Comparison of ENCODE assay signal across 8 cellular contexts in the genomic region with DNA sequence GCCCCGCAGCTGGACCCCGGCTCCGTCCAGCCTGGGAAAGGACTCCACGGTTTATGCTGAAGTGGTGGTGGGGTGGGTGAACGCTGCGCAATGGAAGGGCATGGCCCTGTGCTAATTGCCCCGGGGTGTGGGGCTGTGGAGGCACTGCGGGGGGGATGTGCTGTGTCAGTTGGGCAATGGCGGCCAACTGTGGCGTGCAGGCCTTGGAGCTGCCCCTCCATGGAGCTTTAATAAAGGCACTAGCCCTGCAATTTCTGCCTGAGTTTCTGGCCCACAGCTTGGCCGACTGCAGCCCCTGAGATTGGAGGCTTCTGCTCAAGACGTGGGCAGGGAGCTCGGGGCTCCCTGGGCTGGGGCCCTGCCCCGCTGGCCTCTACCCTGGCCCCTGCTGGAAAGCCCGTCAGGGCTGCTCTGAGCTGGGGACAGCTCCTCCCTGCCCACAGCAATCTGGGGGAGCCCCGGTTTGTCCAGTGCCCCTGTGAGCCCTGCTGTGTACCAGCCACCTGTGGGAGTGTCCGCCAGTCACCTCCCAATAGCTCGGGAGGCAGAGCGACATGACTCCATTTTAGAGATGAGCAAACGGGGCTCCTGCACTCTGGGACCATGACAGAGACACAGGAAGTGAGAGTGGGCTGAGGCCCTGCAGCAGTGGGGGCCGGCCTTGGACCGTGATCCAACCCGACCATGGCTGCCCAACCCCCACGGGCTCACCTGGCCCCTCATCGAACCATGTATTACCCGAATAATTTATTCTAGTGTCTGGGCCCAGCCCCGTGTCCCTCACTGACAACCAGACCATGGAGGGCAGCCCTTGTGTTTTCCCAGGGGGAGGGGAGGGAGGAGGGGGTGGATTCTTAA. TPM values are rescaled to one million over a fixed set of nuclear protein-coding genes. Genes with fewer than 3 reads are reported as not detected.
DNase-seq lines count a peak whose midpoint lies in the region; ATAC-seq and TF ChIP-seq lines count a peak whose summit lies in the region.

No MANE protein-coding gene starts in this region.

- POLR2A ChIA-PET in IMR-90 (lab: Charles Lee; ENCODE audit: unreplicated experiment) = no interaction called here

- H3K9me1 ChIP-seq in IMR-90 (ENCODE audit: insufficient read depth, low read length) = no peaks in the 10 kb centered on the region

- H3K18ac ChIP-seq in IMR-90 (ENCODE audit: low read depth, low read length) = no peak overlapping the region

- H3K27me3 ChIP-seq in DOHH2 (ENCODE audit: control insufficient read depth, low read length) (peaks cover 5% of the 10 kb centered on the region; the same call in 1 of the 2 replicates), IMR-90 (ENCODE audit: control insufficient read depth, insufficient read depth, low read length) (no peaks in the 10 kb centered on the region), right atrium auricular region (no peaks in the 10 kb centered on the region), WERI-Rb-1 (ENCODE audit: insufficient read depth, low read depth, severe bottlenecking) (no peaks in the 10 kb centered on the region)

- no peak overlapping the region for H3K56ac ChIP-seq in IMR-90 (ENCODE audit: extremely low read depth, insufficient read depth, low read length)

- H3K4me3 Mint-ChIP-seq in activated T-cell treated with anti-CD3 and anti-CD28 coated beads, Interleukin-2, amount 50 U/mL, for 4 hours = peak overlapping the region; percentile 85

- H2AK9ac ChIP-seq in IMR-90 (replicated peaks; ENCODE audit: low read depth, low read length, poor library complexity) = peak overlapping the region; percentile 98

- H3K23ac ChIP-seq in IMR-90 (ENCODE audit: low read depth, low read length) = no peak overlapping the region

- H3K14ac ChIP-seq in IMR-90 (replicated peaks; ENCODE audit: low read depth, low read length) = no peak overlapping the region

- DNase-seq in IMR-90 (no peak), right atrium auricular region (ENCODE audit: low spot score) (no peak), 8988T (no peak), WERI-Rb-1 (no peak)
- DNase-seq in activated T-cell treated with anti-CD3 and anti-CD28 coated beads, Interleukin-2, amount 50 U/mL, for 4 hours = peak; percentile 27
- peak; percentile 34 for DNase-seq in stimulated activated CD4-positive, alpha-beta T cell treated with anti-CD3 and anti-CD28 coated beads, Interleukin-12 subunit alpha, Interleukin-12 subunit beta, amount 100 ng/mL, for 4 hours

- H3K4me1 Mint-ChIP-seq in activated T-cell treated with anti-CD3 and anti-CD28 coated beads, Interleukin-2, amount 50 U/mL, for 4 hours (ENCODE audit: low read depth) = peaks cover 30% of the 10 kb centered on the region

- H3K9me3 Mint-ChIP-seq in activated T-cell treated with anti-CD3 and anti-CD28 coated beads, Interleukin-2, amount 50 U/mL, for 4 hours = no peaks in the 10 kb centered on the region

- peaks cover 0 to 10% of the 10 kb centered on the region in 2 experiments; a peak in 1 of 4 replicates for H3K79me1 ChIP-seq in IMR-90 (ENCODE audit: low read depth in 1 of 2, low read length in 2 of 2)

- H3K9me3 ChIP-seq in DOHH2 (ENCODE audit: control insufficient read depth, insufficient read depth, low read length) = no peaks in the 10 kb centered on the region
- H3K9me3 ChIP-seq in IMR-90 (ENCODE audit: control insufficient read depth, insufficient read depth, low read length) = no peaks in the 10 kb centered on the region
- H3K9me3 ChIP-seq in right atrium auricular region = no peaks in the 10 kb centered on the region
- no peaks in the 10 kb centered on the region for H3K9me3 ChIP-seq in WERI-Rb-1 (ENCODE audit: severe bottlenecking)

- H3K79me2 ChIP-seq in DOHH2 (ENCODE audit: control insufficient read depth, low read length) = peaks cover 6% of the 10 kb centered on the region; the same call in 1 of the 2 replicates

- no peak for TF ChIP-seq CTCF in DOHH2 (IDR thresholded peaks at IDR 0.05; ENCODE audit: low read depth, low read length, poor library complexity, severe bottlenecking)
- TF ChIP-seq CTCF in IMR-90 (conservative IDR thresholded peaks at IDR 0.05; ENCODE audit: low read depth, low read length) = no peak
- no peak for TF ChIP-seq CTCF in right atrium auricular region (IDR thresholded peaks at IDR 0.05)
- TF ChIP-seq CTCF in WERI-Rb-1 (IDR thresholded peaks at IDR 0.05; ENCODE audit: low read depth, low read length) = no peak

- intact Hi-C loops in IMR-90 (cut with micrococcal nuclease) = loop anchor here (5.0 kb wide), 1 partner anchor 115 kb away; no protein-coding TSS in a partner anchor

- peaks cover 21% of the 10 kb centered on the region for H3F3A ChIP-seq in DOHH2 (ENCODE audit: control insufficient read depth, insufficient read depth)

- H4K91ac ChIP-seq in IMR-90 (ENCODE audit: insufficient read depth, low read depth, low read length) = no peak overlapping the region; the same call in 1 of the 2 replicates

- TF ChIP-seq RAD21 in IMR-90 (IDR thresholded peaks at IDR 0.05; ENCODE audit: low read length) = no peak

- no peak for TF ChIP-seq POLR2A in IMR-90 (IDR thresholded peaks at IDR 0.05; ENCODE audit: low read depth, low read length)

- no peak overlapping the region for H4K5ac ChIP-seq in IMR-90 (ENCODE audit: low read depth, low read length)

- CTCF ChIA-PET in IMR-90 (lab: Yijun Ruan, JAX) = interaction anchor here (0.5 kb wide), 1 partner anchor 126 kb away, joined by 3 read pairs; no protein-coding TSS in a partner anchor

- H3K4me3 ChIP-seq in DOHH2 (ENCODE audit: low read length) (peak overlapping the region; percentile 87), IMR-90 (ENCODE audit: insufficient read depth, low read depth, low read length) (peak overlapping the region; percentile 14; the same call in 1 of the 2 replicates), right atrium auricular region (peak overlapping the region; percentile 47 to 63), WERI-Rb-1 (ENCODE audit: low read depth, low read length) (no peak overlapping the region)

- ATAC-seq in IMR-90 (ENCODE audit: low read depth) (peak; percentile 2), HG02623 (IDR thresholded peaks at IDR 0.05; ENCODE audit: unreplicated experiment) (no peak)
- ATAC-seq in activated T-cell treated with anti-CD3 and anti-CD28 coated beads, Interleukin-2, amount 50 U/mL, for 4 hours = peak; percentile 31 to 39

- peak overlapping the region; percentile 91 for H2AFZ ChIP-seq in IMR-90 (replicated peaks; ENCODE audit: low read length, poor library complexity)

- H2BK20ac ChIP-seq in IMR-90 (ENCODE audit: low read depth, low read length) = no peak overlapping the region

- 24% methylated on average over 10 of the region's 27 CpGs; no CpG with 5 or more reads in 1 of the 2 experiments for WGBS in IMR-90 (ENCODE audit: extremely low coverage in 2 of 2, insufficient read length in 1 of 2), 2 experiments

- no peak overlapping the region for H2BK15ac ChIP-seq in IMR-90 (ENCODE audit: low read depth, low read length)

- H3K36me3 ChIP-seq in DOHH2 (ENCODE audit: control insufficient read depth, low read length) = no peaks in the 10 kb centered on the region
- no peaks in the 10 kb centered on the region for H3K36me3 ChIP-seq in IMR-90 (ENCODE audit: control insufficient read depth, insufficient read depth, low read length)
- no peaks in the 10 kb centered on the region for H3K36me3 ChIP-seq in right atrium auricular region
- no peaks in the 10 kb centered on the region for H3K36me3 ChIP-seq in WERI-Rb-1

- peak overlapping the region in 1 of 2 experiments; percentile 47; a peak in 1 of 4 replicates for H4K8ac ChIP-seq in IMR-90 (ENCODE audit: low read depth in 2 of 2, low read length in 2 of 2)

- H3K27ac ChIP-seq in DOHH2 (ENCODE audit: low read depth, low read length) (peak overlapping the region; percentile 98), IMR-90 (ENCODE audit: insufficient read depth, low read length) (no peak overlapping the region), right atrium auricular region (peak overlapping the region; percentile 92 to 94), WERI-Rb-1 (no peak overlapping the region)

- no peaks in the 10 kb centered on the region for H3K9me2 ChIP-seq in DOHH2 (replicated peaks; ENCODE audit: control insufficient read depth, low read length)

- dilution Hi-C loops in IMR-90 (cut with HindIII; ENCODE audit: low sequenced_read_pairs, unreplicated experiment) = no loop called here

- H3K4me1 ChIP-seq in DOHH2 (ENCODE audit: control insufficient read depth, low read length) (peaks cover 47% of the 10 kb centered on the region), IMR-90 (ENCODE audit: control insufficient read depth, insufficient read depth, low read length) (peaks cover 10% of the 10 kb centered on the region), right atrium auricular region (peaks cover 0 to 65% of the 10 kb centered on the region in 2 donors)

- H3K4me2 ChIP-seq in DOHH2 (ENCODE audit: low read length) = peak overlapping the region; percentile 100
- H3K4me2 ChIP-seq in IMR-90 (ENCODE audit: low read depth, low read length) = peak overlapping the region; percentile 83

- peak overlapping the region; percentile 22; the same call in 1 of the 2 replicates for H3K4ac ChIP-seq in IMR-90 (ENCODE audit: low read depth, low read length)

- in situ Hi-C loops in IMR-90 (cut with MboI; ENCODE audit: low sequenced_read_pairs) = loop anchor here (25.0 kb wide), 1 partner anchor 360 kb away; a partner anchor contains a TSS

- H3K27me3 Mint-ChIP-seq in activated T-cell treated with anti-CD3 and anti-CD28 coated beads, Interleukin-2, amount 50 U/mL, for 4 hours (ENCODE audit: low read depth) = no peaks in the 10 kb centered on the region

- BruUV-seq in IMR-90 (replicated peaks; lab: Mats Ljungman, UMichigan) = no TSS peak

- no peak overlapping the region for H3K9ac ChIP-seq in IMR-90 (ENCODE audit: low read depth, low read length)

- H2BK5ac ChIP-seq in IMR-90 (ENCODE audit: low read depth, low read length, poor library complexity, severe bottlenecking) = no peak overlapping the region

- no peak overlapping the region for H2BK120ac ChIP-seq in IMR-90 (ENCODE audit: low read depth, low read length)

- no peaks in the 10 kb centered on the region for H3K36me3 Mint-ChIP-seq in activated T-cell treated with anti-CD3 and anti-CD28 coated beads, Interleukin-2, amount 50 U/mL, for 4 hours (ENCODE audit: insufficient read depth)

- H4K20me1 ChIP-seq in DOHH2 (ENCODE audit: control insufficient read depth, insufficient read depth, low read depth, low read length) (no peaks in the 10 kb centered on the region), IMR-90 (ENCODE audit: insufficient read depth, low read length) (0 out of 2 replicates have a peak, but pooled peaks cover 3% of the 10 kb centered on the region)

- H2AK5ac ChIP-seq in IMR-90 (ENCODE audit: low read depth, low read length) = peak overlapping the region; percentile 75

RNA-seq across cellular contexts. Expression of a gene that starts 8.7 kb away (rescaled TPM):
- total RNA-seq in IMR-90 (2012; rRNA removed) (1.3 and 1.7 TPM in 2 replicates), right atrium auricular region (10 to 100 TPM in 1 of 2 donors, 1 to 10 TPM in 1; 9.2 to 14.5 TPM)
- polyA plus RNA-seq in IMR-90 (2012; rRNA removed) = 4.2 and 4.6 TPM in 2 replicates
- 3.1 and 5.7 TPM in 2 replicates for polyA plus RNA-seq in IMR-90 (2012; cell fraction: cytosol; rRNA removed)
- polyA plus RNA-seq in IMR-90 (2012; cell fraction: nucleus; rRNA removed; ENCODE audit: low replicate concordance) = 32.3 and 65.2 TPM in 2 replicates
- 100 to 1,000 TPM in 2 of 3 donors, 10 to 100 TPM in 1; 99.3 to 164 (median 114) TPM for total RNA-seq in activated T-cell treated with anti-CD3 and anti-CD28 coated beads, Interleukin-2, amount 50 U/mL, for 4 hours

RNA-seq across cellular contexts. Expression of a gene that starts 17.4 kb away (rescaled TPM):
- total RNA-seq in IMR-90 (2012; rRNA removed) (not detected in 2 replicates), right atrium auricular region (not detected)
- polyA plus RNA-seq in IMR-90 (2012; rRNA removed) = not detected in 2 replicates
- 0.08 TPM in 1 of 2 replicates, not detected in the other for polyA plus RNA-seq in IMR-90 (2012; cell fraction: cytosol; rRNA removed)
- polyA plus RNA-seq in IMR-90 (2012; cell fraction: nucleus; rRNA removed; ENCODE audit: low replicate concordance) = 0.22 and 0.33 TPM in 2 replicates
- total RNA-seq in activated T-cell treated with anti-CD3 and anti-CD28 coated beads, Interleukin-2, amount 50 U/mL, for 4 hours = not detected

RNA-seq across cellular contexts. Expression of a gene that starts 21.0 kb away (rescaled TPM):
- 14.0 and 15.3 TPM in 2 replicates for total RNA-seq in IMR-90 (2012; rRNA removed)
- polyA plus RNA-seq in IMR-90 (2012; rRNA removed) = 18.5 and 23.3 TPM in 2 replicates
- 18.5 and 21.4 TPM in 2 replicates for polyA plus RNA-seq in IMR-90 (2012; cell fraction: cytosol; rRNA removed)
- polyA plus RNA-seq in IMR-90 (2012; cell fraction: nucleus; rRNA removed; ENCODE audit: low replicate concordance) = 113 and 229 TPM in 2 replicates
- total RNA-seq in activated T-cell treated with anti-CD3 and anti-CD28 coated beads, Interleukin-2, amount 50 U/mL, for 4 hours = 10 to 100 TPM; 38.4 to 40.5 (median 40.0) TPM
- total RNA-seq in right atrium auricular region = 10 to 100 TPM; 27.0 to 41.5 TPM

RNA-seq across cellular contexts. Expression of a gene that starts 39.1 kb away (rescaled TPM):
- total RNA-seq in IMR-90 (2012; rRNA removed) (8.1 and 10.9 TPM in 2 replicates), right atrium auricular region (1 to 10 TPM; 6.4 to 6.8 TPM)
- polyA plus RNA-seq in IMR-90 (2012; rRNA removed) = 22.3 and 23.0 TPM in 2 replicates
- polyA plus RNA-seq in IMR-90 (2012; cell fraction: cytosol; rRNA removed) = 23.1 and 35.9 TPM in 2 replicates
- polyA plus RNA-seq in IMR-90 (2012; cell fraction: nucleus; rRNA removed; ENCODE audit: low replicate concordance) = 23.6 and 41.8 TPM in 2 replicates
- 10 to 100 TPM; 33.8 to 42.3 (median 40.8) TPM for total RNA-seq in activated T-cell treated with anti-CD3 and anti-CD28 coated beads, Interleukin-2, amount 50 U/mL, for 4 hours

Comparison
In these comparisons a context has a peak if more than half of its experiments do, and no peak if none do; other contexts are left out.
1. H3K27ac ChIP-seq: peak in DOHH2 (single experiment) and right atrium auricular region (2 of 2); none in IMR-90 (single experiment) and WERI-Rb-1 (single experiment).
2. DNase-seq: peak in activated T-cell treated with anti-CD3 and anti-CD28 coated beads, Interleukin-2, amount 50 U/mL, for 4 hours (single experiment) and stimulated activated CD4-positive, alpha-beta T cell treated with anti-CD3 and anti-CD28 coated beads, Interleukin-12 subunit alpha, Interleukin-12 subunit beta, amount 100 ng/mL, for 4 hours (single experiment); none in IMR-90 (single experiment), right atrium auricular region (single experiment), 8988T (single experiment) and WERI-Rb-1 (single experiment).
3. RNA of a gene that starts 8.7 kb away (total RNA-seq): 99.3 to 164 TPM in activated T-cell treated with anti-CD3 and anti-CD28 coated beads, Interleukin-2, amount 50 U/mL, for 4 hours; 9.2 to 14.5 TPM in right atrium auricular region and 1.3 to 1.7 TPM in IMR-90; every median in the first group is over 4 times any median in the second.